Comparison of ENCODE assay signal across 9 cellular contexts in the genomic region with DNA sequence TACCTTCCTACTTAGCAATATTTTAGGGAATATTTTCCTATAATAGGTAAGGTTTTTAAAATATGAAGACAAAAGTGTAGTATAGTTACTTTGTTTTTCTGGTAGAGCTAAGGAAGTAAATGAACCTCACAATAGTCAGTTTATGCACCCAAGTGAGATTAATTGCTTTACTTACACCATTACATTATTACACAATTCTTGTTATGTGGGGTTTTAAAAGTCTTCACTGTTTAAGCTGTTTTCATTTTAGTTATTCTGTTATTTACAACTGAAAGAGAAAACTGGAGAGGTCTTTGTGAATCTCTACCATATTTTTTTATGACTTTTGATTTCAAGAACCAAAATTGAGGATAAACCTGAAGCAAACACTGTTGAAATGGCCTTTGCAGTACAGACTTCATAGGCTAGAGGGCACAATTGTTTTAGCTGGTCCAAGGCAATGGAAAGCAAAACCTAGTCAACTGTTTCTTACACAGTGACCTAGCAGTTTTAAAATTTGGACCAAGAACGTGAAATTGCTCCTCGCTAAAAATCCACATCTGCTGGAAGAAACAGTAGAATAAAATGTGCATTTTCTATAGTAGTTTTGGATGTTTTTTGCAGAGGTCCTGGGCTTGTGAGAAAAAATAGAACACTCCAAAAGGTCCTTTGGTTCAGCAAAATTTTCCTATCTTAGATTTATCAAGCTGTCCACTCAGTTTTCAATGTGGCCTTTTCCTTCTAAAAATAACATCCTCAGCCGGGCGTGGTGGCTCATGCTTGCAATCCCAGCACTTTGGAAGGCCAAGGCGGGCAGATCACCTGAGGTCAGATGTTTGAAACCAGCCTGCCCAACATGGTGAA.
DNase-seq lines count a peak whose midpoint lies in the region; ATAC-seq and TF ChIP-seq lines count a peak whose summit lies in the region.
"Had no signal": no experiment of that assay in that cellular context is flagged by ENCODE, and none has a peak within 500 bp of the region (broad histone marks: within the 10 kb centered on the region; RNA-seq: fewer than 3 reads in every experiment).

No MANE protein-coding gene starts in this region.

- no peaks in the 10 kb centered on the region for H3K36me3 Mint-ChIP-seq in activated CD8-positive, alpha-beta memory T cell treated with anti-CD3 and anti-CD28 coated beads, Interleukin-2, amount 10 ng/mL, durations not matched to agents 7 days and 5 days
- H3K36me3 Mint-ChIP-seq in effector memory CD8-positive, alpha-beta T cell (ENCODE audit: insufficient read depth), result no peaks in the 10 kb centered on the region

- peaks cover 21% of the 10 kb centered on the region for H3K27me3 Mint-ChIP-seq in activated CD8-positive, alpha-beta memory T cell treated with anti-CD3 and anti-CD28 coated beads, Interleukin-2, amount 10 ng/mL, durations not matched to agents 7 days and 5 days
- peaks cover 11 to 15% of the 10 kb centered on the region in 2 donors for H3K27me3 Mint-ChIP-seq in effector memory CD8-positive, alpha-beta T cell

- no peak overlapping the region for H3K27ac ChIP-seq in HL-60 (replicated peaks)
- H3K27ac ChIP-seq: skin epidermis had no signal

- H3K9me3 Mint-ChIP-seq in activated CD8-positive, alpha-beta memory T cell treated with anti-CD3 and anti-CD28 coated beads, Interleukin-2, amount 10 ng/mL, durations not matched to agents 7 days and 5 days (ENCODE audit: low read depth), result no peaks in the 10 kb centered on the region
- no peaks in the 10 kb centered on the region for H3K9me3 Mint-ChIP-seq in effector memory CD8-positive, alpha-beta T cell

- ATAC-seq in activated CD8-positive, alpha-beta memory T cell treated with anti-CD3 and anti-CD28 coated beads, Interleukin-2, amount 10 ng/mL, durations not matched to agents 7 days and 5 days, result peak; percentile 88
- peak; percentile 93 for ATAC-seq in GM21526 (IDR thresholded peaks at IDR 0.05; ENCODE audit: low FRiP score, unreplicated experiment)
- peak; percentile 85 for ATAC-seq in effector memory CD8-positive, alpha-beta T cell (replicated peaks)

- DNase-seq in activated CD8-positive, alpha-beta memory T cell treated with anti-CD3 and anti-CD28 coated beads, Interleukin-2, amount 10 ng/mL, durations not matched to agents 7 days and 5 days, result peak; percentile 51
- no peak for DNase-seq in activated CD8-positive, alpha-beta memory T cell treated with anti-CD3 and anti-CD28 coated beads, Interleukin-2, amount 50 U/mL, for 48 hours
- DNase-seq in HL-60 (ENCODE audit: low read depth in 1 of 2, low spot score in 1 of 2), result peak in 1 of 2 experiments; percentile 7
- DNase-seq in RPMI7951 (ENCODE audit: low read depth), result peak; percentile 64
- DNase-seq in effector memory CD8-positive, alpha-beta T cell, result peak; percentile 21 to 38 (median 27)
- DNase-seq in medulla oblongata (ENCODE audit: extremely low spot score), result peak; percentile 86
- DNase-seq in ureter (ENCODE audit: low spot score), result peak; percentile 50

- peaks cover 1% of the 10 kb centered on the region for H3K4me1 Mint-ChIP-seq in activated CD8-positive, alpha-beta memory T cell treated with anti-CD3 and anti-CD28 coated beads, Interleukin-2, amount 10 ng/mL, durations not matched to agents 7 days and 5 days
- no peaks in the 10 kb centered on the region for H3K4me1 Mint-ChIP-seq in effector memory CD8-positive, alpha-beta T cell (ENCODE audit: low read depth in 2 of 2)

- CTCF ChIA-PET in activated CD8-positive, alpha-beta memory T cell treated with anti-CD3 and anti-CD28 coated beads, Interleukin-2, amount 10 ng/mL, durations not matched to agents 7 days and 5 days (lab: Charles Lee), result interaction anchor here (1.0 to 1.7 kb wide), 4 partner anchors 10 to 47 kb away, joined by 3 to 4 read pairs (median 4); no protein-coding TSS in a partner anchor

- H3K4me3 ChIP-seq in HL-60 (replicated peaks; ENCODE audit: insufficient read depth, low read length), result no peak overlapping the region
- H3K4me3 ChIP-seq: skin epidermis had no signal

- no peak overlapping the region for H3K4me3 Mint-ChIP-seq in activated CD8-positive, alpha-beta memory T cell treated with anti-CD3 and anti-CD28 coated beads, Interleukin-2, amount 10 ng/mL, durations not matched to agents 7 days and 5 days
- H3K4me3 Mint-ChIP-seq in effector memory CD8-positive, alpha-beta T cell, result no peak overlapping the region

- peak; percentile 3 for TF ChIP-seq CTCF in HL-60 (IDR thresholded peaks at IDR 0.05; ENCODE audit: insufficient read depth, low read length)

- H3K27me3 ChIP-seq in HL-60 (ENCODE audit: insufficient read depth, poor library complexity, severe bottlenecking), result no peaks in the 10 kb centered on the region

- H3K27ac Mint-ChIP-seq in activated CD8-positive, alpha-beta memory T cell treated with anti-CD3 and anti-CD28 coated beads, Interleukin-2, amount 10 ng/mL, durations not matched to agents 7 days and 5 days, result no peak overlapping the region
- H3K27ac Mint-ChIP-seq in effector memory CD8-positive, alpha-beta T cell, result no peak overlapping the region
